7 cellular contexts compared by ENCODE assay signal in the genomic region with DNA sequence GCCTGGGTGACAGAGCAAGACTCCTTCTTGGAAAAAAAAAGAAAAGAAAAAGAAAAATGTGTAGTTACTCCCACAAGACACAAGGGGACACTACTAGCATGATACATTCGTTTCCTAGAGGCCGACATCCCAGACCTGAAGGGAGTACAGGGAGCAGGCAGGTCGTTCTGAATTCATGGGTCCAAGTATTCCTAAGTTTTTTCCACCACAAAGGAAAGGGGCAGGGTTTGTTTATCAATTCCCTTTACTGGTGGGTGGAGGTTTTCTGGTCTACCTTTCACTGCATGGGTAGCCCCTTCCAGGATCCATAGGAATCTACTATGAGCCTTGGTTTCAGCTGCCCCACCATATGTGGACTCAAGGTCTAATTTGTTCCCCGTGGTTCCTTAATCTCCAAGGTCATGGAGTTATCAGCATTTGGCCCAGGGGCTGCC. TPM values are rescaled to one million over a fixed set of nuclear protein-coding genes. Genes with fewer than 3 reads are reported as not detected.
DNase-seq lines count a peak whose midpoint lies in the region; ATAC-seq, FAIRE-seq and TF ChIP-seq lines count a peak whose summit lies in the region.

No MANE protein-coding gene starts in this region.

- peak; percentile 54 for ATAC-seq in stimulated activated memory B cell treated with anti-CD40 and anti-IgM and Interleukin-4, amounts not matched to agents 10 μg/mL and 1 μg/mL and 100 μg/mL, for 72 hours

- TF ChIP-seq CTCF in breast epithelium (IDR thresholded peaks at IDR 0.05) (peak; percentile 80 to 95 (median 88)), keratinocyte (optimal IDR thresholded peaks at IDR 0.05 in 1 of 3, IDR thresholded peaks at IDR 0.05 in 1 of 3, conservative IDR thresholded peaks at IDR 0.05 in 1 of 3; ENCODE audit: extremely low read depth in 1 of 3, insufficient read depth in 2 of 3, low read length in 3 of 3) (peak; percentile 63 to 74 (median 67))

- no peak for TF ChIP-seq POLR2A in breast epithelium (IDR thresholded peaks at IDR 0.05)

- no peak overlapping the region for H2AFZ ChIP-seq in Karpas-422 (ENCODE audit: low read length)
- no peak overlapping the region for H2AFZ ChIP-seq in keratinocyte (ENCODE audit: control insufficient read depth, low read length)

- H3K4me3 Mint-ChIP-seq in stimulated activated memory B cell treated with anti-CD40 and anti-IgM and Interleukin-4, amounts not matched to agents 10 μg/mL and 1 μg/mL and 100 μg/mL, for 72 hours: no peak overlapping the region

- H3K27me3 ChIP-seq in Karpas-422 (ENCODE audit: low read length): no peaks in the 10 kb centered on the region
- no peaks in the 10 kb centered on the region for H3K27me3 ChIP-seq in breast epithelium
- no peaks in the 10 kb centered on the region for H3K27me3 ChIP-seq in keratinocyte (ENCODE audit: control insufficient read depth, extremely low read depth, insufficient read depth, low read length)

- H3K9ac ChIP-seq in Karpas-422 (ENCODE audit: low read length) (no peak overlapping the region), keratinocyte (ENCODE audit: control insufficient read depth, extremely low read depth, insufficient read depth, low read length) (no peak overlapping the region)

- no peak overlapping the region for H3K4me2 ChIP-seq in Karpas-422 (ENCODE audit: low read depth, low read length, poor library complexity, severe bottlenecking)
- H3K4me2 ChIP-seq in keratinocyte (ENCODE audit: control insufficient read depth, extremely low read depth, insufficient read depth, low read depth, low read length): no peak overlapping the region

- H4K20me1 ChIP-seq in Karpas-422 (ENCODE audit: insufficient read depth, low read depth, low read length): no peaks in the 10 kb centered on the region
- H4K20me1 ChIP-seq in keratinocyte (ENCODE audit: control insufficient read depth, extremely low read depth, insufficient read depth, low read length): no peaks in the 10 kb centered on the region

- no peak overlapping the region for H3K27ac Mint-ChIP-seq in stimulated activated memory B cell treated with anti-CD40 and anti-IgM and Interleukin-4, amounts not matched to agents 10 μg/mL and 1 μg/mL and 100 μg/mL, for 72 hours

- dilution Hi-C loops in keratinocyte (cut with MboI; ENCODE audit: extremely low pct_ligation_motif_present, low sequenced_read_pairs): no loop called here

- DNase-seq in ELR (ENCODE audit: low read depth) (peak; percentile 90), Karpas-422 (peak; percentile 86), NOMO-1 treated with dmso at 0.1 percent for 144 hours (lab: John Stamatoyannopoulos, UW; ENCODE audit: unreplicated experiment) (peak; percentile 29), breast epithelium (ENCODE audit: low spot score in 2 of 2) (peak in 1 of 2 donors; percentile 41), keratinocyte (ENCODE audit: low read depth, low spot score) (no peak), mesenteric fat pad (ENCODE audit: low spot score) (no peak)

- no peaks in the 10 kb centered on the region for H3K36me3 Mint-ChIP-seq in stimulated activated memory B cell treated with anti-CD40 and anti-IgM and Interleukin-4, amounts not matched to agents 10 μg/mL and 1 μg/mL and 100 μg/mL, for 72 hours

- no peaks in the 10 kb centered on the region for H3K79me2 ChIP-seq in Karpas-422 (ENCODE audit: low read length)
- no peaks in the 10 kb centered on the region for H3K79me2 ChIP-seq in keratinocyte (ENCODE audit: control insufficient read depth, insufficient read depth, low read length)

- intact Hi-C loops in breast epithelium (cut with DNase I; ENCODE audit: low total_unique reads): no loop called here

- H3K36me3 ChIP-seq in Karpas-422 (ENCODE audit: insufficient read depth, low read length) (no peaks in the 10 kb centered on the region), breast epithelium (no peaks in the 10 kb centered on the region), keratinocyte (ENCODE audit: control insufficient read depth in 2 of 2, extremely low read depth in 1 of 2, insufficient read depth in 2 of 2, low read length in 2 of 2) (no peaks in the 10 kb centered on the region)

- no peaks in the 10 kb centered on the region for H3K9me2 ChIP-seq in Karpas-422 (replicated peaks; ENCODE audit: insufficient read depth, low read length)

- no peaks in the 10 kb centered on the region for H3K9me1 ChIP-seq in keratinocyte (ENCODE audit: control insufficient read depth, extremely low read depth, insufficient read depth, low read length)

- no peaks in the 10 kb centered on the region for H3K27me3 Mint-ChIP-seq in stimulated activated memory B cell treated with anti-CD40 and anti-IgM and Interleukin-4, amounts not matched to agents 10 μg/mL and 1 μg/mL and 100 μg/mL, for 72 hours

- H3K27ac ChIP-seq in Karpas-422 (ENCODE audit: low read length) (no peak overlapping the region), breast epithelium (no peak overlapping the region), keratinocyte (ENCODE audit: control insufficient read depth, insufficient read depth, low read length) (no peak overlapping the region)

- H3K9me3 ChIP-seq in Karpas-422 (ENCODE audit: low read length): no peaks in the 10 kb centered on the region
- no peaks in the 10 kb centered on the region for H3K9me3 ChIP-seq in breast epithelium
- no peaks in the 10 kb centered on the region for H3K9me3 ChIP-seq in keratinocyte (ENCODE audit: control insufficient read depth, low read depth, low read length)

- peaks cover 19% of the 10 kb centered on the region for H3K4me1 Mint-ChIP-seq in stimulated activated memory B cell treated with anti-CD40 and anti-IgM and Interleukin-4, amounts not matched to agents 10 μg/mL and 1 μg/mL and 100 μg/mL, for 72 hours

- no peaks in the 10 kb centered on the region for H3K4me1 ChIP-seq in Karpas-422 (ENCODE audit: low read length)
- no peaks in the 10 kb centered on the region for H3K4me1 ChIP-seq in breast epithelium
- H3K4me1 ChIP-seq in keratinocyte (ENCODE audit: control insufficient read depth, extremely low read depth, insufficient read depth, low read length): peaks cover 3% of the 10 kb centered on the region

- FAIRE-seq in keratinocyte (lab: Jason Lieb, UNC): no peak

- H3K4me3 ChIP-seq in Karpas-422 (ENCODE audit: low read length) (no peak overlapping the region), breast epithelium (no peak overlapping the region), keratinocyte (ENCODE audit: control insufficient read depth in 2 of 3, extremely low read depth in 1 of 3, insufficient read depth in 2 of 3, low read depth in 1 of 3, low read length in 3 of 3) (no peak overlapping the region)

- no peaks in the 10 kb centered on the region for H3K9me3 Mint-ChIP-seq in stimulated activated memory B cell treated with anti-CD40 and anti-IgM and Interleukin-4, amounts not matched to agents 10 μg/mL and 1 μg/mL and 100 μg/mL, for 72 hours

RNA-seq across cellular contexts. Expression of a gene that starts 11.8 kb away (rescaled TPM):
- total RNA-seq in Karpas-422 (2014; rRNA removed; shearing (Covaris generic); ENCODE audit: low replicate concordance): 0.11 and 0.83 TPM in 2 replicates
- total RNA-seq in breast epithelium (1 to 10 TPM in 1 of 3 donors, under 1 TPM in 1, not detected in 1; 0.29 to 1.3 TPM), mesenteric fat pad (not detected)
- polyA plus RNA-seq in keratinocyte: 0.04 to 0.05 TPM in 2 of 3 replicates, not detected in the other
- 0.56 TPM for polyA plus RNA-seq in keratinocyte (2011; ENCODE audit: low read depth)
- polyA plus RNA-seq in keratinocyte (2011; cell fraction: cytosol; rRNA removed): 0.05 TPM in 1 of 2 replicates, not detected in the other
- 0.23 and 0.32 TPM in 2 replicates for polyA plus RNA-seq in keratinocyte (2011; cell fraction: nucleus; rRNA removed)
- polyA plus RNA-seq in keratinocyte (2012; ENCODE audit: low replicate concordance): 0.05 and 0.23 TPM in 2 replicates
- polyA minus RNA-seq in keratinocyte: not detected in 3 replicates
- polyA minus RNA-seq in keratinocyte (2011; cell fraction: cytosol; rRNA and poly(A)+ RNA removed): not detected
- polyA minus RNA-seq in keratinocyte (2011; cell fraction: nucleus; rRNA and poly(A)+ RNA removed): not detected in 2 replicates

RNA-seq across cellular contexts. Expression of a gene that starts 16.1 kb away (rescaled TPM):
- total RNA-seq in Karpas-422 (2014; rRNA removed; shearing (Covaris generic); ENCODE audit: low replicate concordance): 6.7 and 9.7 TPM in 2 replicates
- total RNA-seq in breast epithelium (1 to 10 TPM; 5.4 to 9.1 (median 6.6) TPM), mesenteric fat pad (8.7 TPM)
- 0.20 to 0.46 TPM (median 0.25 TPM) in 3 replicates for polyA plus RNA-seq in keratinocyte
- 0.25 TPM for polyA plus RNA-seq in keratinocyte (2011; ENCODE audit: low read depth)
- polyA plus RNA-seq in keratinocyte (2011; cell fraction: cytosol; rRNA removed): 0.10 and 0.12 TPM in 2 replicates
- polyA plus RNA-seq in keratinocyte (2011; cell fraction: nucleus; rRNA removed): 1.1 and 1.2 TPM in 2 replicates
- polyA plus RNA-seq in keratinocyte (2012; ENCODE audit: low replicate concordance): 0.50 and 0.66 TPM in 2 replicates
- 0.30 to 0.93 TPM (median 0.59 TPM) in 3 replicates for polyA minus RNA-seq in keratinocyte
- not detected for polyA minus RNA-seq in keratinocyte (2011; cell fraction: cytosol; rRNA and poly(A)+ RNA removed)
- polyA minus RNA-seq in keratinocyte (2011; cell fraction: nucleus; rRNA and poly(A)+ RNA removed): 0.95 and 1.4 TPM in 2 replicates

RNA-seq across cellular contexts. Expression of a gene that starts 20.1 kb away (rescaled TPM):
- 48.5 and 102 TPM in 2 replicates for total RNA-seq in Karpas-422 (2014; rRNA removed; shearing (Covaris generic); ENCODE audit: low replicate concordance)
- total RNA-seq in breast epithelium (10 to 100 TPM; 22.9 to 57.0 (median 49.0) TPM), mesenteric fat pad (44.0 TPM)
- polyA plus RNA-seq in keratinocyte: 24.1 to 47.3 TPM (median 25.0 TPM) in 3 replicates
- polyA plus RNA-seq in keratinocyte (2011; ENCODE audit: low read depth): 8.5 TPM
- 20.8 and 29.3 TPM in 2 replicates for polyA plus RNA-seq in keratinocyte (2011; cell fraction: cytosol; rRNA removed)
- polyA plus RNA-seq in keratinocyte (2011; cell fraction: nucleus; rRNA removed): 58.8 and 74.9 TPM in 2 replicates
- 20.8 and 30.9 TPM in 2 replicates for polyA plus RNA-seq in keratinocyte (2012; ENCODE audit: low replicate concordance)
- polyA minus RNA-seq in keratinocyte: 28.2 to 54.5 TPM (median 34.5 TPM) in 3 replicates
- polyA minus RNA-seq in keratinocyte (2011; cell fraction: cytosol; rRNA and poly(A)+ RNA removed): 64.1 TPM
- 56.0 and 58.9 TPM in 2 replicates for polyA minus RNA-seq in keratinocyte (2011; cell fraction: nucleus; rRNA and poly(A)+ RNA removed)

RNA-seq across cellular contexts. Expression of a gene that starts 32.7 kb away (rescaled TPM):
- total RNA-seq in Karpas-422 (2014; rRNA removed; shearing (Covaris generic); ENCODE audit: low replicate concordance): 34.0 and 44.5 TPM in 2 replicates
- total RNA-seq in breast epithelium: 10 to 100 TPM; 30.7 to 44.8 (median 39.7) TPM
- 14.5 to 43.9 TPM (median 16.8 TPM) in 3 replicates for polyA plus RNA-seq in keratinocyte
- polyA plus RNA-seq in keratinocyte (2011; ENCODE audit: low read depth): 15.6 TPM
- 25.9 and 28.3 TPM in 2 replicates for polyA plus RNA-seq in keratinocyte (2011; cell fraction: cytosol; rRNA removed)
- polyA plus RNA-seq in keratinocyte (2011; cell fraction: nucleus; rRNA removed): 62.6 and 66.3 TPM in 2 replicates
- 26.6 and 28.8 TPM in 2 replicates for polyA plus RNA-seq in keratinocyte (2012; ENCODE audit: low replicate concordance)
- polyA minus RNA-seq in keratinocyte: 23.0 to 75.8 TPM (median 23.5 TPM) in 3 replicates
- 19.8 TPM for polyA minus RNA-seq in keratinocyte (2011; cell fraction: cytosol; rRNA and poly(A)+ RNA removed)
- 15.9 and 26.8 TPM in 2 replicates for polyA minus RNA-seq in keratinocyte (2011; cell fraction: nucleus; rRNA and poly(A)+ RNA removed)
- 34.1 TPM for total RNA-seq in mesenteric fat pad

RNA-seq across cellular contexts. Expression of a gene that starts 51.7 kb away (rescaled TPM):
- 0.43 and 2.6 TPM in 2 replicates for total RNA-seq in Karpas-422 (2014; rRNA removed; shearing (Covaris generic); ENCODE audit: low replicate concordance)
- total RNA-seq in breast epithelium (10 to 100 TPM; 11.3 to 20.8 (median 13.4) TPM), mesenteric fat pad (88.4 TPM)
- polyA plus RNA-seq in keratinocyte: 3.6 to 18.7 TPM (median 6.1 TPM) in 3 replicates
- 0.82 TPM for polyA plus RNA-seq in keratinocyte (2011; ENCODE audit: low read depth)
- polyA plus RNA-seq in keratinocyte (2011; cell fraction: cytosol; rRNA removed): 7.1 and 12.7 TPM in 2 replicates
- 15.7 and 19.5 TPM in 2 replicates for polyA plus RNA-seq in keratinocyte (2011; cell fraction: nucleus; rRNA removed)
- 5.8 and 21.7 TPM in 2 replicates for polyA plus RNA-seq in keratinocyte (2012; ENCODE audit: low replicate concordance)
- polyA minus RNA-seq in keratinocyte: 9.7 to 64.5 TPM (median 12.2 TPM) in 3 replicates
- polyA minus RNA-seq in keratinocyte (2011; cell fraction: cytosol; rRNA and poly(A)+ RNA removed): 20.1 TPM
- polyA minus RNA-seq in keratinocyte (2011; cell fraction: nucleus; rRNA and poly(A)+ RNA removed): 16.4 and 16.9 TPM in 2 replicates

Comparison
In these comparisons a context has a peak if more than half of its experiments do, and no peak if none do; other contexts are left out.
1. DNase-seq: peak in ELR (single experiment), Karpas-422 (single experiment) and NOMO-1 treated with dmso at 0.1 percent for 144 hours (single experiment); none in keratinocyte (single experiment) and mesenteric fat pad (single experiment).